In the genomic region with DNA sequence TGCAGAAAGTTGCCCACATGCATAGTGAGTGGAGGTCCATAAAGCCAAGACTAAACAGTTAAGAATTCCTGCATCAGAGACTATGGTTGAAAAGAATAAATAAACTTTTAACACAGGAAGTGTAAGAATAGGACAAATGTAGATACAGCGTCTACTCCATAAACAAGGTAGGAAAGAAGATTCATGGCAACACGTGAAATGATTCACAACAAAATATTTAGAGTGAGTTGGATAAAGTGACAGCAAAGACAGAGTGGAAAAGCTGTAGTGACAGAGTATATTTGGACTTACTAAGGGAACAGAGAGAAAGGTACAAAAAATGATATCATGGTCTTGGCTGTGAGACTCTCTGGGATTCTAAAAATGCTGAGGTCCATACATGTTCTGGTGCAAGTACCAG, we compare ENCODE assay signal across 15 cellular contexts.
"Had no signal": no experiment of that assay in that cellular context is flagged by ENCODE, and none has a peak within 500 bp of the region (broad histone marks: within the 10 kb centered on the region; RNA-seq: fewer than 3 reads in every experiment).

No MANE protein-coding gene starts in this region.

- H3K27ac ChIP-seq: esophagus squamous epithelium, psoas muscle, suprapubic skin, WERI-Rb-1 had no signal

- H3K27me3 ChIP-seq: esophagus squamous epithelium, right lobe of liver, suprapubic skin had no signal

- H3K27ac Mint-ChIP-seq: activated CD4-positive, alpha-beta memory T cell treated with anti-CD3 and anti-CD28 coated beads, Interleukin-2, amount 10 ng/mL, durations not matched to agents 7 days and 5 days; activated naive CD4-positive, alpha-beta T cell treated with anti-CD3 and anti-CD28 coated beads, Interleukin-2, amount 50 U/mL, for 24 hours; nephron progenitor cell; stimulated activated naive CD8-positive, alpha-beta T cell treated with anti-CD3 and anti-CD28 coated beads, Interleukin-15, Interleukin-2, amounts not matched to agents 100 ng/mL and 50 ng/mL, for 24 hours had no signal

- H3K9me3 ChIP-seq: esophagus squamous epithelium, psoas muscle, right lobe of liver, suprapubic skin had no signal

- H3K4me3 Mint-ChIP-seq: activated CD4-positive, alpha-beta memory T cell treated with anti-CD3 and anti-CD28 coated beads, Interleukin-2, amount 10 ng/mL, durations not matched to agents 7 days and 5 days; activated naive CD4-positive, alpha-beta T cell treated with anti-CD3 and anti-CD28 coated beads, Interleukin-2, amount 50 U/mL, for 24 hours; activated T-cell treated with anti-CD3 and anti-CD28 coated beads, Interleukin-2, amount 50 U/mL, for 4 hours; nephron progenitor cell; stimulated activated naive CD8-positive, alpha-beta T cell treated with anti-CD3 and anti-CD28 coated beads, Interleukin-15, Interleukin-2, amounts not matched to agents 100 ng/mL and 50 ng/mL, for 24 hours had no signal

- DNase-seq: activated CD4-positive, alpha-beta memory T cell treated with anti-CD3 and anti-CD28 coated beads, Interleukin-2, amount 10 ng/mL, durations not matched to agents 7 days and 5 days; activated CD4-positive, alpha-beta T cell treated with anti-CD3 and anti-CD28 coated beads for 4 hours; activated effector memory CD4-positive, alpha-beta T cell treated with Interleukin-2 at 50 U/mL for 16 hours; activated T-cell treated with anti-CD3 and anti-CD28 coated beads, Interleukin-2, amount 50 U/mL, for 4 hours; cortex of kidney; effector CD4-positive, alpha-beta T cell; esophagus squamous epithelium; hypothalamus; nephron progenitor cell; psoas muscle; right lobe of liver; WERI-Rb-1 had no signal

- H3K9me3 Mint-ChIP-seq: activated naive CD4-positive, alpha-beta T cell treated with anti-CD3 and anti-CD28 coated beads, Interleukin-2, amount 50 U/mL, for 24 hours; nephron progenitor cell; stimulated activated naive CD8-positive, alpha-beta T cell treated with anti-CD3 and anti-CD28 coated beads, Interleukin-15, Interleukin-2, amounts not matched to agents 100 ng/mL and 50 ng/mL, for 24 hours had no signal

- H3K27me3 Mint-ChIP-seq: activated CD4-positive, alpha-beta memory T cell treated with anti-CD3 and anti-CD28 coated beads, Interleukin-2, amount 10 ng/mL, durations not matched to agents 7 days and 5 days had no signal

- H3K4me3 ChIP-seq: esophagus squamous epithelium, psoas muscle, right lobe of liver, suprapubic skin had no signal

- H3K4me1 Mint-ChIP-seq: nephron progenitor cell had no signal

- H3K4me1 ChIP-seq: right lobe of liver, suprapubic skin had no signal

- H3K36me3 ChIP-seq: right lobe of liver, suprapubic skin had no signal
